ENCODE assay signal across 15 cellular contexts in the genomic region with DNA sequence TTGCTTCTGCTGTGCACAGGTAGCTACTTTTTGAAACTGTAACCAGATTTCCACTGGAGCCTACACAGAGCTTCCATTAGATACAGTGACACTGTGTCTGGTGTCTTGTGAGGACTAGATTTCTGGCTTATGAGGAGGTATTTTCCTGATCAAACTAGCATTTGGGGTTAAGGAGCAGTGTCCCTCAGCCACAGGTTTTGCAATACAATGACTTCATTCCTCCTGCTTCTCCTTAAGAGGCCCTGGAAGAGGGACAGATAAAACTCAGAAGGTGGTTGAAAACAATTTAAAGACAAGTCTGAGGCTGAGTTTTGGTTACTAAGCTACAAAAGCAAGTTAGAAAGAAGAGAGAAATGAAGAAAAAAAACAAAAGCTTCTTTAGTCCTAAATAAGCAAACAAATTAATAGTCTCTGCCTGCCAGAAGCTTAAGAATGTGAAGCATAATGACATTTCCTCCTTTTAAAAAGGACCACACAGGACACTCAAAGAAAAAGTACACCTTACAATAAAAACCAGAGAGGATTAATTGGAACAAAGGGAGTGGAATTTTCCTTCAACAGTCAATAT. TPM values are rescaled to one million over a fixed set of nuclear protein-coding genes. Genes with fewer than 3 reads are reported as not detected.
DNase-seq lines count a peak whose midpoint lies in the region; TF ChIP-seq lines count a peak whose summit lies in the region.
"Had no signal": no experiment of that assay in that cellular context is flagged by ENCODE, and none has a peak within 500 bp of the region (broad histone marks: within the 10 kb centered on the region; RNA-seq: fewer than 3 reads in every experiment).

No MANE protein-coding gene starts in this region.

- intact Hi-C loops in Caco-2 (cut with micrococcal nuclease; ENCODE audit: unreplicated experiment) (loop anchor here (2.0 to 5.0 kb wide), 2 partner anchors 75 to 86 kb away; a partner anchor contains a TSS), testis (cut with DNase I; ENCODE audit: low total_unique reads) (no loop called here)

- no peaks in the 10 kb centered on the region for H3K9me3 Mint-ChIP-seq in Caco-2 (ENCODE audit: unreplicated experiment)
- H3K9me3 Mint-ChIP-seq in endodermal cell: no peaks in the 10 kb centered on the region
- H3K9me3 Mint-ChIP-seq: memory B cell had no signal

- peaks cover 2% of the 10 kb centered on the region for H3K36me3 ChIP-seq in Caco-2 (ENCODE audit: control insufficient read depth, insufficient read depth, low read length)
- peaks cover 70% of the 10 kb centered on the region for H3K36me3 ChIP-seq in endodermal cell (ENCODE audit: control insufficient read depth, insufficient read depth, low read length)
- peaks cover 45% of the 10 kb centered on the region for H3K36me3 ChIP-seq in mesodermal cell (ENCODE audit: control insufficient read depth, insufficient read depth, low read length)
- H3K36me3 ChIP-seq in testis (ENCODE audit: low read depth, missing control alignments): no peaks in the 10 kb centered on the region
- H3K36me3 ChIP-seq: brain microvascular endothelial cell had no signal

- H3K4me3 Mint-ChIP-seq in Caco-2 (ENCODE audit: unreplicated experiment) (no peak overlapping the region), endodermal cell (peak overlapping the region; percentile 1)
- H3K4me3 Mint-ChIP-seq: memory B cell had no signal

- H3K36me3 Mint-ChIP-seq in Caco-2 (ENCODE audit: insufficient read depth, unreplicated experiment) (peaks cover 99% of the 10 kb centered on the region), endodermal cell (ENCODE audit: low read depth) (peaks cover 70% of the 10 kb centered on the region)
- H3K36me3 Mint-ChIP-seq: memory B cell had no signal

- peaks cover 18% of the 10 kb centered on the region; the same call in 1 of the 2 replicates for H3K4me1 ChIP-seq in Caco-2
- H3K4me1 ChIP-seq in endodermal cell (ENCODE audit: control insufficient read depth, insufficient read depth, low read length): peaks cover 10% of the 10 kb centered on the region
- H3K4me1 ChIP-seq in mesodermal cell (ENCODE audit: control insufficient read depth, insufficient read depth, low read length, poor library complexity, severe bottlenecking): peaks cover 12% of the 10 kb centered on the region
- no peaks in the 10 kb centered on the region for H3K4me1 ChIP-seq in testis
- H3K4me1 ChIP-seq: pancreas had no signal

- BruUV-seq in Caco-2 (replicated peaks; lab: Mats Ljungman, UMichigan): no TSS peak

- no peaks in the 10 kb centered on the region for H3K27me3 Mint-ChIP-seq in Caco-2 (ENCODE audit: insufficient read depth, unreplicated experiment)
- no peaks in the 10 kb centered on the region for H3K27me3 Mint-ChIP-seq in endodermal cell (ENCODE audit: insufficient read depth)

- TF ChIP-seq CTCF in Caco-2 (IDR thresholded peaks at IDR 0.05; ENCODE audit: insufficient read depth in 1 of 2, low read depth in 1 of 2, low read length in 1 of 2, severe bottlenecking in 1 of 2, unreplicated experiment in 1 of 2): no peak
- no peak for TF ChIP-seq CTCF in endodermal cell (conservative IDR thresholded peaks at IDR 0.05)
- no peak for TF ChIP-seq CTCF in testis (IDR thresholded peaks at IDR 0.05)
- no peak for TF ChIP-seq CTCF in coronary artery (IDR thresholded peaks at IDR 0.05)

- peak overlapping the region; percentile 16 for H3K9ac ChIP-seq in endodermal cell (ENCODE audit: extremely low read depth, low read length, poor library complexity, severe bottlenecking)

- no peaks in the 10 kb centered on the region for H3K27me3 ChIP-seq in Caco-2 (replicated peaks; ENCODE audit: control insufficient read depth, insufficient read depth, low read length)
- no peaks in the 10 kb centered on the region for H3K27me3 ChIP-seq in endodermal cell (ENCODE audit: control insufficient read depth, insufficient read depth, low read length, poor library complexity, severe bottlenecking)
- H3K27me3 ChIP-seq in testis: no peaks in the 10 kb centered on the region
- H3K27me3 ChIP-seq: brain microvascular endothelial cell, pancreas had no signal

- TF ChIP-seq POLR2A in testis (IDR thresholded peaks at IDR 0.05): no peak

- H3K4me3 ChIP-seq in Caco-2 (ENCODE audit: low read depth, low read length): no peak overlapping the region
- no peak overlapping the region for H3K4me3 ChIP-seq in endodermal cell (ENCODE audit: low read length)
- no peak overlapping the region for H3K4me3 ChIP-seq in mesodermal cell (ENCODE audit: extremely low read depth, insufficient read depth, low read length, poor library complexity, severe bottlenecking)
- H3K4me3 ChIP-seq in testis: no peak overlapping the region
- H3K4me3 ChIP-seq in coronary artery: no peak overlapping the region
- H3K4me3 ChIP-seq: pancreas had no signal

- POLR2A ChIA-PET in Caco-2 (lab: Charles Lee): interaction anchor here (0.6 kb wide), 1 partner anchor 15 kb away, joined by 3 read pairs; no protein-coding TSS in a partner anchor

- DNase-seq in Caco-2 (no peak), M059J (ENCODE audit: low read depth) (peak; percentile 36), endodermal cell (no peak), testis (no peak), HUDEP-2 (lab: John Stamatoyannopoulos, UW; ENCODE audit: unreplicated experiment in 76 of 76) (no peak), coronary artery (ENCODE audit: low spot score) (no peak), KG1 (lab: John Stamatoyannopoulos, UW) (no peak)
- DNase-seq: brain microvascular endothelial cell; NCI-H2171 treated with DMSO at 0.1 percent for 48 hours; NK-92 treated with Interleukin-12 subunit alpha and Interleukin-12 subunit beta, amount 100 ng/mL, for 24 hours; pancreas; substantia nigra had no signal

- H3K27ac ChIP-seq in endodermal cell (ENCODE audit: low read depth, low read length) (no peak overlapping the region), mesodermal cell (ENCODE audit: low read depth, low read length, severe bottlenecking) (peak overlapping the region; percentile 19), testis (no peak overlapping the region), coronary artery (no peak overlapping the region)
- H3K27ac ChIP-seq: brain microvascular endothelial cell, pancreas had no signal

- H3K9me3 ChIP-seq in Caco-2 (no peaks in the 10 kb centered on the region), endodermal cell (ENCODE audit: control insufficient read depth, low read length) (peaks cover 7% of the 10 kb centered on the region), mesodermal cell (ENCODE audit: control insufficient read depth, low read length) (no peaks in the 10 kb centered on the region), testis (no peaks in the 10 kb centered on the region)
- H3K9me3 ChIP-seq: pancreas had no signal

- H3K27ac Mint-ChIP-seq in Caco-2 (ENCODE audit: unreplicated experiment): peak overlapping the region; percentile 21
- H3K27ac Mint-ChIP-seq in endodermal cell: peak overlapping the region; percentile 80
- H3K27ac Mint-ChIP-seq: memory B cell had no signal

- CTCF ChIA-PET in Caco-2 (lab: Charles Lee): interaction anchor here (0.8 kb wide), 1 partner anchor 75 kb away, joined by 3 read pairs; no protein-coding TSS in a partner anchor

- peaks cover 13% of the 10 kb centered on the region for H3K4me1 Mint-ChIP-seq in Caco-2 (ENCODE audit: low read depth, unreplicated experiment)
- H3K4me1 Mint-ChIP-seq in endodermal cell: peaks cover 37% of the 10 kb centered on the region
- H3K4me1 Mint-ChIP-seq: memory B cell had no signal

RNA-seq across cellular contexts. Expression of a gene that starts 53.0 kb away (rescaled TPM):
- 249 and 275 TPM in 2 replicates for total RNA-seq in Caco-2 (2022)
- total RNA-seq in M059J (2014; rRNA removed; shearing (Covaris generic)): 6.2 and 8.0 TPM in 2 replicates
- total RNA-seq in endodermal cell: 100 to 1,000 TPM in 1 of 2 donors, 10 to 100 TPM in 1; 62.5 to 124 TPM
- 18.1 TPM for polyA plus RNA-seq in endodermal cell (2013, experiment 1 of 2)
- 20.5 TPM for polyA plus RNA-seq in endodermal cell (2013, experiment 2 of 2)
- 49.7 TPM for polyA plus RNA-seq in mesodermal cell (2013, experiment 1 of 2)
- 73.1 TPM for polyA plus RNA-seq in mesodermal cell (2013, experiment 2 of 2)
- 10 to 100 TPM; 18.9 to 22.3 TPM for total RNA-seq in testis
- 14.8 TPM for polyA plus RNA-seq in testis (ENCODE audit: insufficient read depth, low read depth, low replicate concordance)
- total RNA-seq: SK-MEL-5 had no signal
